8 cellular contexts compared by ENCODE assay signal in the genomic region with DNA sequence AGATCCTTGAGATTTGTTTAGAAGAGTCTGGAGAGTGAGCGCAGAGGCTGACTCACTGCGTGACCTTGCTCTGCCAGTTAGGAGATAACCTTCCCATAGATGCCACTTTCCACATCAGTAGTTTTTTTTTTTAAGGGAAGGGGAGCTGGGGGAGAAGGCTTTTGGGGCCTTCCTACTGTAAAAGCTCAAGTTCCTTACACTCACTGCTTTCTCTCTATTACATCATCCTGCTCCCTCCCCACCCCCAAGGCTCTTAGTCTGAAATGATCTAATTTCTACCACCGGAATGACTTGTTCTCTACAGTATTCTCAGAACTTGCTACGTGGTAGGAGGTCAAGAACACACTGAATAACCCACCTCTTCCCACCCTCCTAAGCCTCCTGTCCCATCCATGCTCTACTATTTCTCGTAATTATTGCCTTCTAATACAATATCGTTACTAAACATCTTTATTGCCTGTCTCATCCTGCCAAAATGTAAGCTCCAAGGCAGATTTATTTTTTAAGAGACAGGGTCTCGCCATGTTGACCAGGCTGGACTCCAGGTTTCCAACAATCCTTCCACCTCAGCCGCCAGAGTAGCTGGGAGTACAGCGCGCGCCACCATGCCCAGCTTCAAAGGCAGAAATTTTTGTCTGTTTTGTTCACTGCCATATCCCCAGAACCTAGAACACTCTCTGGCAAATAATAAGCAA.
A peak's percentile ranks its signal among the peaks of the same experiment; 100 is the strongest.
DNase-seq lines count a peak whose midpoint lies in the region; ATAC-seq and TF ChIP-seq lines count a peak whose summit lies in the region.

No MANE protein-coding gene starts in this region.

- peaks cover 42% of the 10 kb centered on the region for H4K20me1 ChIP-seq in DND-41 (ENCODE audit: insufficient read depth, low read length)

- in situ Hi-C loops in KBM-7 (cut with MboI; ENCODE audit: low pct_unique_long_range_greater_than_20kb, low sequenced_read_pairs): no loop called here

- H3K4me2 ChIP-seq in DND-41 (ENCODE audit: insufficient read depth, low read length): peak overlapping the region; percentile 79

- H3K79me2 ChIP-seq in DND-41 (ENCODE audit: insufficient read depth, low read length): peaks cover 57% of the 10 kb centered on the region

- peak overlapping the region; percentile 86 for H3K9ac ChIP-seq in DND-41 (ENCODE audit: low read depth, low read length)

- no peak overlapping the region for H2AFZ ChIP-seq in DND-41 (ENCODE audit: low read depth, low read length)

- no peaks in the 10 kb centered on the region for H3K9me3 ChIP-seq in DND-41 (ENCODE audit: insufficient read depth, low read length, severe bottlenecking)

- peak overlapping the region; percentile 98 for H3K27ac ChIP-seq in DND-41 (ENCODE audit: low read length)

- no peaks in the 10 kb centered on the region for H3K27me3 ChIP-seq in DND-41 (ENCODE audit: insufficient read depth, low read length, poor library complexity)

- H3K4me3 ChIP-seq in DND-41 (ENCODE audit: low read depth in 1 of 2, low read length in 2 of 2) (peak overlapping the region; percentile 73 to 81), fibroblast of mammary gland (ENCODE audit: control insufficient read depth, low read depth, low read length) (peak overlapping the region; percentile 95), retinal pigment epithelial cell (ENCODE audit: low read length) (peak overlapping the region; percentile 96)

- TF ChIP-seq CTCF in DND-41 (IDR thresholded peaks at IDR 0.05; ENCODE audit: borderline replicate concordance, extremely low read depth, low read length, poor library complexity, severe bottlenecking): no peak
- no peak for TF ChIP-seq CTCF in fibroblast of mammary gland (conservative IDR thresholded peaks at IDR 0.05; ENCODE audit: control insufficient read depth, insufficient read depth, low read depth, low read length)
- no peak for TF ChIP-seq CTCF in retinal pigment epithelial cell (conservative IDR thresholded peaks at IDR 0.05; ENCODE audit: low read depth, low read length)

- DNase-seq in DND-41 (peak; percentile 69), KBM-7 (peak; percentile 84), fibroblast of mammary gland (ENCODE audit: low read depth) (peak; percentile 75), retinal pigment epithelial cell (ENCODE audit: low read depth) (peak; percentile 30), OCI-M2 (lab: John Stamatoyannopoulos, UW; ENCODE audit: unreplicated experiment) (no peak)
- peak; percentile 41 to 49 for DNase-seq in activated CD4-positive, alpha-beta T cell treated with anti-CD3 and anti-CD28 coated beads, Interleukin-2, amount 50 U/mL, for 4 hours

- H3K36me3 ChIP-seq in DND-41 (ENCODE audit: insufficient read depth, low read length): peaks cover 29% of the 10 kb centered on the region

- ATAC-seq in DND-41 (ENCODE audit: insufficient read depth, low read depth): peak; percentile 10; the same call in 1 of the 3 replicates
- ATAC-seq in GM21619 (IDR thresholded peaks at IDR 0.05; ENCODE audit: unreplicated experiment): no peak
- ATAC-seq in HG03354 (IDR thresholded peaks at IDR 0.05; ENCODE audit: poor library complexity, severe bottlenecking, unreplicated experiment): no peak

- H3K4me1 ChIP-seq in DND-41 (ENCODE audit: insufficient read depth, low read length): peaks cover 38% of the 10 kb centered on the region
